In the genomic region with DNA sequence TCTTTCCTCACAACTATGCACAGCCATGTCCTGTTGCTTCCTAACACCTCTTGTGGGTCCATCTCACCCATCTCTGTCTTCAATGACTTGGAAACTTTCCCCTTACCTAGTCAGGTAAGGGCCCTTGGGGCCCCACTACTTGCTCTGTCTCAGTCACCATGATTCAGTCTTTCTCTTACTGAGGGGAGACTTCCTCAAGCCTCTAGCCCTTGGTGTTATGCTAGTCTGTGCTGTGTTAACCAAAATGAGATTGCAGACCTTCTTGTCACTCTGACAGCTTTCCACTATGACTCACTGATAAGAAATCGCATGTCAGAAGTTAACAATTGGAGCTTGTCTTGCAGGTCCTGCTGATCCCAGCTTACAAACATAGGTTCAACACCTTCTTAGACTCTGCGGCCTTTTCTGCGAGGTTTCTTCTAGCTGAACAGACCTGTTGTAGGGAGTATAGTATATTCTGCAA, we compare ENCODE assay signal across 1 cellular context.
A peak's percentile ranks its signal among the peaks of the same experiment; 100 is the strongest.
TF ChIP-seq lines count a peak whose summit lies in the region.

No MANE protein-coding gene starts in this region.

TF ChIP-seq in K562, 482 proteins besides CTCF, POLR2A, EP300 and RAD21 (continued from another document and continues in another):
- TF ChIP-seq, protein P1, sequence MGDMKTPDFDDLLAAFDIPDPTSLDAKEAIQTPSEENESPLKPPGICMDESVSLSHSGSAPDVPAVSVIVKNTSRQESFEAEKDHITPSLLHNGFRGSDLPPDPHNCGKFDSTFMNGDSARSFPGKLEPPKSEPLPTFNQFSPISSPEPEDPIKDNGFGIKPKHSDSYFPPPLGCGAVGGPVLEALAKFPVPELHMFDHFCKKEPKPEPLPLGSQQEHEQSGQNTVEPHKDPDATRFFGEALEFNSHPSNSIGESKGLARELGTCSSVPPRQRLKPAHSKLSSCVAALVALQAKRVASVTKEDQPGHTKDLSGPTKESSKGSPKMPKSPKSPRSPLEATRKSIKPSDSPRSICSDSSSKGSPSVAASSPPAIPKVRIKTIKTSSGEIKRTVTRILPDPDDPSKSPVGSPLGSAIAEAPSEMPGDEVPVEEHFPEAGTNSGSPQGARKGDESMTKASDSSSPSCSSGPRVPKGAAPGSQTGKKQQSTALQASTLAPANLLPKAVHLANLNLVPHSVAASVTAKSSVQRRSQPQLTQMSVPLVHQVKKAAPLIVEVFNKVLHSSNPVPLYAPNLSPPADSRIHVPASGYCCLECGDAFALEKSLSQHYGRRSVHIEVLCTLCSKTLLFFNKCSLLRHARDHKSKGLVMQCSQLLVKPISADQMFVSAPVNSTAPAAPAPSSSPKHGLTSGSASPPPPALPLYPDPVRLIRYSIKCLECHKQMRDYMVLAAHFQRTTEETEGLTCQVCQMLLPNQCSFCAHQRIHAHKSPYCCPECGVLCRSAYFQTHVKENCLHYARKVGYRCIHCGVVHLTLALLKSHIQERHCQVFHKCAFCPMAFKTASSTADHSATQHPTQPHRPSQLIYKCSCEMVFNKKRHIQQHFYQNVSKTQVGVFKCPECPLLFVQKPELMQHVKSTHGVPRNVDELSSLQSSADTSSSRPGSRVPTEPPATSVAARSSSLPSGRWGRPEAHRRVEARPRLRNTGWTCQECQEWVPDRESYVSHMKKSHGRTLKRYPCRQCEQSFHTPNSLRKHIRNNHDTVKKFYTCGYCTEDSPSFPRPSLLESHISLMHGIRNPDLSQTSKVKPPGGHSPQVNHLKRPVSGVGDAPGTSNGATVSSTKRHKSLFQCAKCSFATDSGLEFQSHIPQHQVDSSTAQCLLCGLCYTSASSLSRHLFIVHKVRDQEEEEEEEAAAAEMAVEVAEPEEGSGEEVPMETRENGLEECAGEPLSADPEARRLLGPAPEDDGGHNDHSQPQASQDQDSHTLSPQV (IDR thresholded peaks at IDR 0.05) = peak; percentile 61; the same call in 1 of the 2 replicates
- TF ChIP-seq, protein P2, sequence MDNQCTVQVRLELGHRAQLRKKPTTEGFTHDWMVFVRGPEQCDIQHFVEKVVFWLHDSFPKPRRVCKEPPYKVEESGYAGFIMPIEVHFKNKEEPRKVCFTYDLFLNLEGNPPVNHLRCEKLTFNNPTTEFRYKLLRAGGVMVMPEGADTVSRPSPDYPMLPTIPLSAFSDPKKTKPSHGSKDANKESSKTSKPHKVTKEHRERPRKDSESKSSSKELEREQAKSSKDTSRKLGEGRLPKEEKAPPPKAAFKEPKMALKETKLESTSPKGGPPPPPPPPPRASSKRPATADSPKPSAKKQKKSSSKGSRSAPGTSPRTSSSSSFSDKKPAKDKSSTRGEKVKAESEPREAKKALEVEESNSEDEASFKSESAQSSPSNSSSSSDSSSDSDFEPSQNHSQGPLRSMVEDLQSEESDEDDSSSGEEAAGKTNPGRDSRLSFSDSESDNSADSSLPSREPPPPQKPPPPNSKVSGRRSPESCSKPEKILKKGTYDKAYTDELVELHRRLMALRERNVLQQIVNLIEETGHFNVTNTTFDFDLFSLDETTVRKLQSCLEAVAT (IDR thresholded peaks at IDR 0.05) = peak in 1 of 2 experiments; percentile 40; a peak in 1 of 4 replicates
- peak in 1 of 2 experiments; percentile 67; a peak in 2 of 4 replicates for TF ChIP-seq HDAC1 (IDR thresholded peaks at IDR 0.05)
- peak; percentile 98 for TF ChIP-seq FOSL1 (tag; conservative IDR thresholded peaks at IDR 0.05)
- TF ChIP-seq RCOR1 (IDR thresholded peaks at IDR 0.05; ENCODE audit: borderline replicate concordance in 1 of 2, low read depth in 2 of 2, low read length in 2 of 2) = peak in 1 of 2 experiments; percentile 89; a peak in 3 of 4 replicates
- TF ChIP-seq GTF2F1 (IDR thresholded peaks at IDR 0.05; ENCODE audit: low read depth, low read length) = no peak
- no peak for TF ChIP-seq POLR2AphosphoS2 (IDR thresholded peaks at IDR 0.05; ENCODE audit: low read length)
- peak; percentile 91 for TF ChIP-seq CBFA2T3 (IDR thresholded peaks at IDR 0.05)
- TF ChIP-seq, protein P3, sequence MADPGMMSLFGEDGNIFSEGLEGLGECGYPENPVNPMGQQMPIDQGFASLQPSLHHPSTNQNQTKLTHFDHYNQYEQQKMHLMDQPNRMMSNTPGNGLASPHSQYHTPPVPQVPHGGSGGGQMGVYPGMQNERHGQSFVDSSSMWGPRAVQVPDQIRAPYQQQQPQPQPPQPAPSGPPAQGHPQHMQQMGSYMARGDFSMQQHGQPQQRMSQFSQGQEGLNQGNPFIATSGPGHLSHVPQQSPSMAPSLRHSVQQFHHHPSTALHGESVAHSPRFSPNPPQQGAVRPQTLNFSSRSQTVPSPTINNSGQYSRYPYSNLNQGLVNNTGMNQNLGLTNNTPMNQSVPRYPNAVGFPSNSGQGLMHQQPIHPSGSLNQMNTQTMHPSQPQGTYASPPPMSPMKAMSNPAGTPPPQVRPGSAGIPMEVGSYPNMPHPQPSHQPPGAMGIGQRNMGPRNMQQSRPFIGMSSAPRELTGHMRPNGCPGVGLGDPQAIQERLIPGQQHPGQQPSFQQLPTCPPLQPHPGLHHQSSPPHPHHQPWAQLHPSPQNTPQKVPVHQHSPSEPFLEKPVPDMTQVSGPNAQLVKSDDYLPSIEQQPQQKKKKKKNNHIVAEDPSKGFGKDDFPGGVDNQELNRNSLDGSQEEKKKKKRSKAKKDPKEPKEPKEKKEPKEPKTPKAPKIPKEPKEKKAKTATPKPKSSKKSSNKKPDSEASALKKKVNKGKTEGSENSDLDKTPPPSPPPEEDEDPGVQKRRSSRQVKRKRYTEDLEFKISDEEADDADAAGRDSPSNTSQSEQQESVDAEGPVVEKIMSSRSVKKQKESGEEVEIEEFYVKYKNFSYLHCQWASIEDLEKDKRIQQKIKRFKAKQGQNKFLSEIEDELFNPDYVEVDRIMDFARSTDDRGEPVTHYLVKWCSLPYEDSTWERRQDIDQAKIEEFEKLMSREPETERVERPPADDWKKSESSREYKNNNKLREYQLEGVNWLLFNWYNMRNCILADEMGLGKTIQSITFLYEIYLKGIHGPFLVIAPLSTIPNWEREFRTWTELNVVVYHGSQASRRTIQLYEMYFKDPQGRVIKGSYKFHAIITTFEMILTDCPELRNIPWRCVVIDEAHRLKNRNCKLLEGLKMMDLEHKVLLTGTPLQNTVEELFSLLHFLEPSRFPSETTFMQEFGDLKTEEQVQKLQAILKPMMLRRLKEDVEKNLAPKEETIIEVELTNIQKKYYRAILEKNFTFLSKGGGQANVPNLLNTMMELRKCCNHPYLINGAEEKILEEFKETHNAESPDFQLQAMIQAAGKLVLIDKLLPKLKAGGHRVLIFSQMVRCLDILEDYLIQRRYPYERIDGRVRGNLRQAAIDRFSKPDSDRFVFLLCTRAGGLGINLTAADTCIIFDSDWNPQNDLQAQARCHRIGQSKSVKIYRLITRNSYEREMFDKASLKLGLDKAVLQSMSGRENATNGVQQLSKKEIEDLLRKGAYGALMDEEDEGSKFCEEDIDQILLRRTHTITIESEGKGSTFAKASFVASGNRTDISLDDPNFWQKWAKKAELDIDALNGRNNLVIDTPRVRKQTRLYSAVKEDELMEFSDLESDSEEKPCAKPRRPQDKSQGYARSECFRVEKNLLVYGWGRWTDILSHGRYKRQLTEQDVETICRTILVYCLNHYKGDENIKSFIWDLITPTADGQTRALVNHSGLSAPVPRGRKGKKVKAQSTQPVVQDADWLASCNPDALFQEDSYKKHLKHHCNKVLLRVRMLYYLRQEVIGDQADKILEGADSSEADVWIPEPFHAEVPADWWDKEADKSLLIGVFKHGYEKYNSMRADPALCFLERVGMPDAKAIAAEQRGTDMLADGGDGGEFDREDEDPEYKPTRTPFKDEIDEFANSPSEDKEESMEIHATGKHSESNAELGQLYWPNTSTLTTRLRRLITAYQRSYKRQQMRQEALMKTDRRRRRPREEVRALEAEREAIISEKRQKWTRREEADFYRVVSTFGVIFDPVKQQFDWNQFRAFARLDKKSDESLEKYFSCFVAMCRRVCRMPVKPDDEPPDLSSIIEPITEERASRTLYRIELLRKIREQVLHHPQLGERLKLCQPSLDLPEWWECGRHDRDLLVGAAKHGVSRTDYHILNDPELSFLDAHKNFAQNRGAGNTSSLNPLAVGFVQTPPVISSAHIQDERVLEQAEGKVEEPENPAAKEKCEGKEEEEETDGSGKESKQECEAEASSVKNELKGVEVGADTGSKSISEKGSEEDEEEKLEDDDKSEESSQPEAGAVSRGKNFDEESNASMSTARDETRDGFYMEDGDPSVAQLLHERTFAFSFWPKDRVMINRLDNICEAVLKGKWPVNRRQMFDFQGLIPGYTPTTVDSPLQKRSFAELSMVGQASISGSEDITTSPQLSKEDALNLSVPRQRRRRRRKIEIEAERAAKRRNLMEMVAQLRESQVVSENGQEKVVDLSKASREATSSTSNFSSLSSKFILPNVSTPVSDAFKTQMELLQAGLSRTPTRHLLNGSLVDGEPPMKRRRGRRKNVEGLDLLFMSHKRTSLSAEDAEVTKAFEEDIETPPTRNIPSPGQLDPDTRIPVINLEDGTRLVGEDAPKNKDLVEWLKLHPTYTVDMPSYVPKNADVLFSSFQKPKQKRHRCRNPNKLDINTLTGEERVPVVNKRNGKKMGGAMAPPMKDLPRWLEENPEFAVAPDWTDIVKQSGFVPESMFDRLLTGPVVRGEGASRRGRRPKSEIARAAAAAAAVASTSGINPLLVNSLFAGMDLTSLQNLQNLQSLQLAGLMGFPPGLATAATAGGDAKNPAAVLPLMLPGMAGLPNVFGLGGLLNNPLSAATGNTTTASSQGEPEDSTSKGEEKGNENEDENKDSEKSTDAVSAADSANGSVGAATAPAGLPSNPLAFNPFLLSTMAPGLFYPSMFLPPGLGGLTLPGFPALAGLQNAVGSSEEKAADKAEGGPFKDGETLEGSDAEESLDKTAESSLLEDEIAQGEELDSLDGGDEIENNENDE (IDR thresholded peaks at IDR 0.05; ENCODE audit: low read depth, low read length) = no peak
- TF ChIP-seq ZNF551 (CRISPR knock-in tag; IDR thresholded peaks at IDR 0.05) = no peak
- TF ChIP-seq, protein P4, sequence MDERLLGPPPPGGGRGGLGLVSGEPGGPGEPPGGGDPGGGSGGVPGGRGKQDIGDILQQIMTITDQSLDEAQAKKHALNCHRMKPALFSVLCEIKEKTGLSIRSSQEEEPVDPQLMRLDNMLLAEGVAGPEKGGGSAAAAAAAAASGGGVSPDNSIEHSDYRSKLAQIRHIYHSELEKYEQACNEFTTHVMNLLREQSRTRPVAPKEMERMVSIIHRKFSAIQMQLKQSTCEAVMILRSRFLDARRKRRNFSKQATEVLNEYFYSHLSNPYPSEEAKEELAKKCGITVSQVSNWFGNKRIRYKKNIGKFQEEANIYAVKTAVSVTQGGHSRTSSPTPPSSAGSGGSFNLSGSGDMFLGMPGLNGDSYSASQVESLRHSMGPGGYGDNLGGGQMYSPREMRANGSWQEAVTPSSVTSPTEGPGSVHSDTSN (CRISPR knock-in tag; IDR thresholded peaks at IDR 0.05; ENCODE audit: low read depth) = peak; percentile 59; the same call in 1 of the 2 replicates
- TF ChIP-seq, protein P4 (tag; conservative IDR thresholded peaks at IDR 0.05; ENCODE audit: low read depth) = peak; percentile 92
- peak; percentile 73 for TF ChIP-seq GATA2 (CRISPR knock-in tag; IDR thresholded peaks at IDR 0.05)
- no peak for TF ChIP-seq OTX1 (CRISPR knock-in tag; IDR thresholded peaks at IDR 0.05)
- TF ChIP-seq, protein P5, sequence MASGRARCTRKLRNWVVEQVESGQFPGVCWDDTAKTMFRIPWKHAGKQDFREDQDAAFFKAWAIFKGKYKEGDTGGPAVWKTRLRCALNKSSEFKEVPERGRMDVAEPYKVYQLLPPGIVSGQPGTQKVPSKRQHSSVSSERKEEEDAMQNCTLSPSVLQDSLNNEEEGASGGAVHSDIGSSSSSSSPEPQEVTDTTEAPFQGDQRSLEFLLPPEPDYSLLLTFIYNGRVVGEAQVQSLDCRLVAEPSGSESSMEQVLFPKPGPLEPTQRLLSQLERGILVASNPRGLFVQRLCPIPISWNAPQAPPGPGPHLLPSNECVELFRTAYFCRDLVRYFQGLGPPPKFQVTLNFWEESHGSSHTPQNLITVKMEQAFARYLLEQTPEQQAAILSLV (tag; IDR thresholded peaks at IDR 0.05) = no peak
